19 cellular contexts compared by ENCODE assay signal in the genomic region with DNA sequence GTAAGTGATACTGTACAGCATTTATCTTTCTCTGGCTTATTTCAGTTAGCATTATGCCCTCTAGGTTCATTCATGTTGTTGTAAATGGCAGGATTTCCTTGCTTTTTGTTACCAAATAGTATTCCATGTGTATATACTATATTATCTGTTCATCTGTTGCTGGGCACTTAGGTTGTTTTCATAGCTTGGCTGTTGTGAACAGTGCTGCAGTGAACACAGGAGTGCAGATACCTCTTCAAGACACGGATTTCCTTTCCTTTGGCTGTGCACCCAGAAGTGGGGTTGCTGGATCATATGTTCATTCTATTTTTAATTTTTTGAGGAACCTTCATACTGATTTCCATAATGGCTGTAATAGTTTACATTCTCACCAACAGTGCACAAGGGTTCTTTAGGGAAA.
"Had no signal": no experiment of that assay in that cellular context is flagged by ENCODE, and none has a peak within 500 bp of the region (broad histone marks: within the 10 kb centered on the region; RNA-seq: fewer than 3 reads in every experiment).

No MANE protein-coding gene starts in this region.

- DNase-seq: activated CD4-positive, alpha-beta memory T cell treated with anti-CD3 and anti-CD28 coated beads for 36 hours; activated CD4-positive, CD25-positive, alpha-beta regulatory T cell treated with anti-CD3 and anti-CD28 coated beads, Interleukin-2, amount 50 U/mL, for 72 hours; activated naive CD4-positive, alpha-beta T cell treated with Interleukin-2 at 50 U/mL for 16 hours; activated naive CD8-positive, alpha-beta T cell treated with anti-CD3 and anti-CD28 coated beads, Interleukin-2, amount 10 ng/mL, durations not matched to agents 7 days and 5 days; activated T-cell treated with anti-CD3 and anti-CD28 coated beads, Interleukin-2, amount 50 U/mL, for 24 hours; amygdala; dermis blood vessel endothelial cell; effector memory CD8-positive, alpha-beta T cell; foreskin keratinocyte; hippocampal formation; left cardiac atrium; mesenchymal stem cell; naive thymus-derived CD4-positive, alpha-beta T cell; stimulated activated naive B cell treated with anti-CD40 and anti-IgM and Interleukin-4, amounts not matched to agents 10 μg/mL and 1 μg/mL and 100 μg/mL, for 72 hours; T1000 had no signal

- H3K4me3 Mint-ChIP-seq: activated CD4-positive, alpha-beta memory T cell treated with anti-CD3 and anti-CD28 coated beads for 36 hours; activated naive CD8-positive, alpha-beta T cell treated with anti-CD3 and anti-CD28 coated beads, Interleukin-2, amount 10 ng/mL, durations not matched to agents 7 days and 5 days; activated T-cell treated with anti-CD3 and anti-CD28 coated beads, Interleukin-2, amount 50 U/mL, for 24 hours; effector memory CD8-positive, alpha-beta T cell; stimulated activated naive B cell treated with anti-CD40 and anti-IgM and Interleukin-4, amounts not matched to agents 10 μg/mL and 1 μg/mL and 100 μg/mL, for 72 hours had no signal

- H3K27ac ChIP-seq: foreskin keratinocyte, neutrophil, parathyroid adenoma, thyroid gland had no signal

- H3K9me3 ChIP-seq: neutrophil, thyroid gland had no signal

- H3K27me3 Mint-ChIP-seq: activated CD4-positive, alpha-beta memory T cell treated with anti-CD3 and anti-CD28 coated beads for 36 hours; activated naive CD8-positive, alpha-beta T cell treated with anti-CD3 and anti-CD28 coated beads, Interleukin-2, amount 10 ng/mL, durations not matched to agents 7 days and 5 days; activated T-cell treated with anti-CD3 and anti-CD28 coated beads, Interleukin-2, amount 50 U/mL, for 24 hours; effector memory CD8-positive, alpha-beta T cell; naive thymus-derived CD4-positive, alpha-beta T cell; stimulated activated naive B cell treated with anti-CD40 and anti-IgM and Interleukin-4, amounts not matched to agents 10 μg/mL and 1 μg/mL and 100 μg/mL, for 72 hours had no signal

- H3K27ac Mint-ChIP-seq: activated CD4-positive, alpha-beta memory T cell treated with anti-CD3 and anti-CD28 coated beads for 36 hours; activated naive CD8-positive, alpha-beta T cell treated with anti-CD3 and anti-CD28 coated beads, Interleukin-2, amount 10 ng/mL, durations not matched to agents 7 days and 5 days; activated T-cell treated with anti-CD3 and anti-CD28 coated beads, Interleukin-2, amount 50 U/mL, for 24 hours; activated T-helper 2 cell treated with anti-CD3 and anti-CD28 coated beads, Interferon-gamma antibody, Interleukin-2, Interleukin-4, amounts not matched to agents 10 μg/mL and 5 μg/mL and 100 μg/mL, durations not matched to agents 14 hours and 24 hours and 36 hours; stimulated activated naive B cell treated with anti-CD40 and anti-IgM and Interleukin-4, amounts not matched to agents 10 μg/mL and 1 μg/mL and 100 μg/mL, for 72 hours had no signal

- H3K27me3 ChIP-seq: foreskin keratinocyte, neutrophil, thyroid gland had no signal

- H3K9me3 Mint-ChIP-seq: activated CD4-positive, alpha-beta memory T cell treated with anti-CD3 and anti-CD28 coated beads for 36 hours; activated naive CD8-positive, alpha-beta T cell treated with anti-CD3 and anti-CD28 coated beads, Interleukin-2, amount 10 ng/mL, durations not matched to agents 7 days and 5 days; activated T-cell treated with anti-CD3 and anti-CD28 coated beads, Interleukin-2, amount 50 U/mL, for 24 hours; activated T-helper 2 cell treated with anti-CD3 and anti-CD28 coated beads, Interferon-gamma antibody, Interleukin-2, Interleukin-4, amounts not matched to agents 10 μg/mL and 5 μg/mL and 100 μg/mL, durations not matched to agents 14 hours and 24 hours and 36 hours; effector memory CD8-positive, alpha-beta T cell; naive thymus-derived CD4-positive, alpha-beta T cell; stimulated activated naive B cell treated with anti-CD40 and anti-IgM and Interleukin-4, amounts not matched to agents 10 μg/mL and 1 μg/mL and 100 μg/mL, for 72 hours had no signal

- ATAC-seq: effector memory CD8-positive, alpha-beta T cell; foreskin keratinocyte; left cardiac atrium; naive thymus-derived CD4-positive, alpha-beta T cell; stimulated activated naive B cell treated with anti-CD40 and anti-IgM and Interleukin-4, amounts not matched to agents 10 μg/mL and 1 μg/mL and 100 μg/mL, for 72 hours had no signal
